ENCODE assay signal across 11 cellular contexts in genomic region chr1:107748529-107748928, GRCh38.
DNase-seq lines count a peak whose midpoint lies in the region; ATAC-seq and TF ChIP-seq lines count a peak whose summit lies in the region.
"Had no signal": no experiment of that assay in that cellular context is flagged by ENCODE, and none has a peak within 500 bp of the region (broad histone marks: within the 10 kb centered on the region; RNA-seq: fewer than 3 reads in every experiment).

No MANE protein-coding gene starts in this region.

- no peak overlapping the region for H3K4me3 Mint-ChIP-seq in endodermal cell
- H3K4me3 Mint-ChIP-seq in CD4-positive, alpha-beta memory T cell = no peak overlapping the region
- H3K4me3 Mint-ChIP-seq: naive B cell; stimulated activated memory B cell treated with anti-CD40 and anti-IgM and Interleukin-4, amounts not matched to agents 10 μg/mL and 1 μg/mL and 100 μg/mL, for 72 hours had no signal

- H3K27ac ChIP-seq in endodermal cell (ENCODE audit: low read depth, low read length) (no peak overlapping the region), tibial nerve (no peak overlapping the region)
- H3K27ac ChIP-seq in CD4-positive, alpha-beta memory T cell (ENCODE audit: low read depth, low read length) = no peak overlapping the region
- H3K27ac ChIP-seq: BLaER1 had no signal

- intact Hi-C loops in CD4-positive, alpha-beta memory T cell (cut with micrococcal nuclease) = no loop called here

- WGBS in endodermal cell (ENCODE audit: insufficient coverage in 1 of 2, insufficient read length in 1 of 2), 2 experiments = 60% methylated on average over 2 of the region's 2 CpGs; no CpG with 5 or more reads in 1 of the 2 experiments
- WGBS in tibial nerve, 2 donors = 37 to 40% methylated on average over 2 of the region's 2 CpGs

- H3K4me1 Mint-ChIP-seq in endodermal cell = peaks cover 19% of the 10 kb centered on the region
- no peaks in the 10 kb centered on the region for H3K4me1 Mint-ChIP-seq in CD4-positive, alpha-beta memory T cell

- H3K27ac Mint-ChIP-seq in endodermal cell = no peak overlapping the region
- no peak overlapping the region for H3K27ac Mint-ChIP-seq in CD4-positive, alpha-beta memory T cell
- H3K27ac Mint-ChIP-seq: stimulated activated memory B cell treated with anti-CD40 and anti-IgM and Interleukin-4, amounts not matched to agents 10 μg/mL and 1 μg/mL and 100 μg/mL, for 72 hours had no signal

- DNase-seq in NCI-H1105 treated with DMSO at 0.1 percent for 48 hours (lab: John Stamatoyannopoulos, UW) (peak; percentile 42), NCI-H1105 (lab: John Stamatoyannopoulos, UW) (no peak), NCI-H460 (ENCODE audit: extremely low read depth, low read depth) (peak; percentile 19), endodermal cell (no peak), renal cortical epithelial cell (ENCODE audit: low read depth) (peak; percentile 69), tibial nerve (ENCODE audit: low spot score in 2 of 2) (no peak)
- DNase-seq in CD4-positive, alpha-beta memory T cell = no peak
- DNase-seq: naive B cell had no signal

- H3K36me3 Mint-ChIP-seq in endodermal cell (ENCODE audit: low read depth) = peaks cover 2% of the 10 kb centered on the region
- H3K36me3 Mint-ChIP-seq in CD4-positive, alpha-beta memory T cell = peaks cover 0 to 3% of the 10 kb centered on the region in 2 donors

- POLR2A ChIA-PET in CD4-positive, alpha-beta memory T cell (lab: Charles Lee; ENCODE audit: partially characterized antibody) = no interaction called here

- CTCF ChIA-PET in CD4-positive, alpha-beta memory T cell (lab: Charles Lee; ENCODE audit: partially characterized antibody) = no interaction called here

- TF ChIP-seq EP300 in tibial nerve (IDR thresholded peaks at IDR 0.05) = no peak

- H3K9ac ChIP-seq in endodermal cell (ENCODE audit: extremely low read depth, low read length, poor library complexity, severe bottlenecking) = no peak overlapping the region
- H3K9ac ChIP-seq: BLaER1 had no signal

- H3K9me3 ChIP-seq in endodermal cell (ENCODE audit: control insufficient read depth, low read length) = no peaks in the 10 kb centered on the region
- no peaks in the 10 kb centered on the region for H3K9me3 ChIP-seq in tibial nerve
- H3K9me3 ChIP-seq in CD4-positive, alpha-beta memory T cell (ENCODE audit: control insufficient read depth in 1 of 2, low read length in 2 of 2) = no peaks in the 10 kb centered on the region
- H3K9me3 ChIP-seq: BLaER1 had no signal

- no peaks in the 10 kb centered on the region for H3K36me3 ChIP-seq in endodermal cell (ENCODE audit: control insufficient read depth, insufficient read depth, low read length)
- no peaks in the 10 kb centered on the region for H3K36me3 ChIP-seq in tibial nerve
- no peaks in the 10 kb centered on the region for H3K36me3 ChIP-seq in CD4-positive, alpha-beta memory T cell (ENCODE audit: insufficient read depth, low read length)

- no peaks in the 10 kb centered on the region for H3K27me3 ChIP-seq in endodermal cell (ENCODE audit: control insufficient read depth, insufficient read depth, low read length, poor library complexity, severe bottlenecking)
- H3K27me3 ChIP-seq in tibial nerve = no peaks in the 10 kb centered on the region
- H3K27me3 ChIP-seq in CD4-positive, alpha-beta memory T cell (ENCODE audit: insufficient read depth, low read length) = no peaks in the 10 kb centered on the region
- H3K27me3 ChIP-seq: BLaER1 had no signal

- H3K27me3 Mint-ChIP-seq in endodermal cell (ENCODE audit: insufficient read depth) = no peaks in the 10 kb centered on the region
- no peaks in the 10 kb centered on the region for H3K27me3 Mint-ChIP-seq in CD4-positive, alpha-beta memory T cell
- H3K27me3 Mint-ChIP-seq: naive B cell; stimulated activated memory B cell treated with anti-CD40 and anti-IgM and Interleukin-4, amounts not matched to agents 10 μg/mL and 1 μg/mL and 100 μg/mL, for 72 hours had no signal

- TF ChIP-seq CTCF in endodermal cell (conservative IDR thresholded peaks at IDR 0.05) (peak; percentile 72), tibial nerve (IDR thresholded peaks at IDR 0.05) (peak in 1 of 5 experiments; percentile 25)

- no peak for TF ChIP-seq POLR2A in tibial nerve (IDR thresholded peaks at IDR 0.05)

- H3K4me3 ChIP-seq in endodermal cell (ENCODE audit: low read length) = no peak overlapping the region
- no peak overlapping the region for H3K4me3 ChIP-seq in tibial nerve
- no peak overlapping the region for H3K4me3 ChIP-seq in CD4-positive, alpha-beta memory T cell (ENCODE audit: low read length in 2 of 2)
- H3K4me3 ChIP-seq: BLaER1 had no signal

- no peaks in the 10 kb centered on the region for H3K9me3 Mint-ChIP-seq in endodermal cell
- peaks cover 0 to 2% (median 0%) of the 10 kb centered on the region in 8 donors for H3K9me3 Mint-ChIP-seq in CD4-positive, alpha-beta memory T cell
- H3K9me3 Mint-ChIP-seq: naive B cell; stimulated activated memory B cell treated with anti-CD40 and anti-IgM and Interleukin-4, amounts not matched to agents 10 μg/mL and 1 μg/mL and 100 μg/mL, for 72 hours had no signal

- ATAC-seq in HG02973 (IDR thresholded peaks at IDR 0.05; ENCODE audit: unreplicated experiment) = no peak
- ATAC-seq: stimulated activated memory B cell treated with anti-CD40 and anti-IgM and Interleukin-4, amounts not matched to agents 10 μg/mL and 1 μg/mL and 100 μg/mL, for 72 hours had no signal

- H3K4me1 ChIP-seq in endodermal cell (ENCODE audit: control insufficient read depth, insufficient read depth, low read length) (peaks cover 3% of the 10 kb centered on the region), tibial nerve (no peaks in the 10 kb centered on the region)
- no peaks in the 10 kb centered on the region for H3K4me1 ChIP-seq in CD4-positive, alpha-beta memory T cell (ENCODE audit: insufficient read depth, low read length)
- H3K4me1 ChIP-seq: BLaER1 had no signal

Comparison
In these comparisons a context has a peak if more than half of its experiments do, and no peak if none do; other contexts are left out.
1. DNase-seq: peak in NCI-H1105 treated with DMSO at 0.1 percent for 48 hours (single experiment), NCI-H460 (single experiment) and renal cortical epithelial cell (single experiment); none in NCI-H1105 (single experiment), endodermal cell (single experiment), tibial nerve (0 of 2) and CD4-positive, alpha-beta memory T cell (0 of 5).